10 cellular contexts compared by ENCODE assay signal in genomic region chr15:56608140-56608778, GRCh38.
A peak's percentile ranks its signal among the peaks of the same experiment; 100 is the strongest.
DNase-seq lines count a peak whose midpoint lies in the region; ATAC-seq and TF ChIP-seq lines count a peak whose summit lies in the region.
"Had no signal": no experiment of that assay in that cellular context is flagged by ENCODE, and none has a peak within 500 bp of the region (broad histone marks: within the 10 kb centered on the region; RNA-seq: fewer than 3 reads in every experiment).

No MANE protein-coding gene starts in this region.

- H3K4me1 Mint-ChIP-seq in memory B cell: peaks cover 27% of the 10 kb centered on the region
- H3K4me1 Mint-ChIP-seq in endothelial cell (ENCODE audit: unreplicated experiment): no peaks in the 10 kb centered on the region

- H3K9me3 Mint-ChIP-seq in memory B cell: peaks cover 4% of the 10 kb centered on the region
- H3K9me3 Mint-ChIP-seq in endothelial cell (ENCODE audit: unreplicated experiment): no peaks in the 10 kb centered on the region

- H3K4me3 Mint-ChIP-seq in memory B cell (peak overlapping the region; percentile 0), endothelial cell (ENCODE audit: unreplicated experiment) (no peak overlapping the region)
- H3K4me3 Mint-ChIP-seq: activated CD4-positive, alpha-beta T cell treated with anti-CD3 and anti-CD28 coated beads for 36 hours had no signal

- peaks cover 2% of the 10 kb centered on the region for H3K36me3 Mint-ChIP-seq in memory B cell
- H3K36me3 Mint-ChIP-seq in endothelial cell (ENCODE audit: low read depth, unreplicated experiment): no peaks in the 10 kb centered on the region

- no peak overlapping the region for H3K27ac Mint-ChIP-seq in memory B cell
- no peak overlapping the region for H3K27ac Mint-ChIP-seq in endothelial cell (ENCODE audit: unreplicated experiment)
- H3K27ac Mint-ChIP-seq: activated CD4-positive, alpha-beta T cell treated with anti-CD3 and anti-CD28 coated beads for 36 hours had no signal

- DNase-seq in memory B cell (ENCODE audit: low spot score in 2 of 2): peak in 1 of 2 donors; percentile 14
- no peak for DNase-seq in activated CD4-positive, alpha-beta T cell treated with anti-CD3 and anti-CD28 coated beads for 4 hours
- no peak for DNase-seq in endothelial cell (ENCODE audit: low spot score)
- no peak for DNase-seq in NCI-H146 treated with DMSO at 0.1 percent for 48 hours (lab: John Stamatoyannopoulos, UW; ENCODE audit: unreplicated experiment)
- DNase-seq in OCI-M2 (lab: John Stamatoyannopoulos, UW; ENCODE audit: unreplicated experiment): no peak
- DNase-seq: activated CD4-positive, alpha-beta T cell treated with anti-CD3 and anti-CD28 coated beads for 36 hours; NCI-H345 had no signal

- ATAC-seq in GM18867 (IDR thresholded peaks at IDR 0.05; ENCODE audit: unreplicated experiment) (peak; percentile 95), HG02571 (IDR thresholded peaks at IDR 0.05; ENCODE audit: unreplicated experiment) (peak; percentile 86), HG03575 (IDR thresholded peaks at IDR 0.05; ENCODE audit: extremely low read depth, insufficient number of reproducible peaks, low FRiP score, unreplicated experiment) (peak; percentile 72), memory B cell (ENCODE audit: low read depth) (peak; percentile 87)
- ATAC-seq: activated CD4-positive, alpha-beta T cell treated with anti-CD3 and anti-CD28 coated beads for 36 hours had no signal

- no peak for TF ChIP-seq CTCF in endothelial cell (IDR thresholded peaks at IDR 0.05; ENCODE audit: unreplicated experiment)

- no peaks in the 10 kb centered on the region for H3K27me3 Mint-ChIP-seq in memory B cell
- H3K27me3 Mint-ChIP-seq in endothelial cell (ENCODE audit: unreplicated experiment): peaks cover 4% of the 10 kb centered on the region
